In genomic region chr17:31918701-31919128, GRCh38 we compare ENCODE assay signal across 16 cellular contexts.
"Had no signal": no experiment of that assay in that cellular context is flagged by ENCODE, and none has a peak within 500 bp of the region (broad histone marks: within the 10 kb centered on the region; RNA-seq: fewer than 3 reads in every experiment).

No MANE protein-coding gene starts in this region.

- H3K36me3 Mint-ChIP-seq: brain had no signal

- H3K9me3 ChIP-seq: lower lobe of right lung, psoas muscle, transverse colon had no signal

- H3K36me3 ChIP-seq: lower lobe of right lung, transverse colon had no signal

- H3K4me3 ChIP-seq: lower lobe of right lung, psoas muscle, transverse colon had no signal

- ATAC-seq: activated CD8-positive, alpha-beta T cell treated with anti-CD3 and anti-CD28 coated beads for 36 hours; lower lobe of right lung; naive thymus-derived CD4-positive, alpha-beta T cell; psoas muscle; sciatic nerve had no signal

- H3K4me3 Mint-ChIP-seq: activated CD8-positive, alpha-beta T cell treated with anti-CD3 and anti-CD28 coated beads for 36 hours; activated T-helper 1 cell treated with anti-CD3 and anti-CD28 coated beads, Interleukin-12 subunit alpha, Interleukin-12 subunit beta, Interleukin-2, Interleukin-4 antibody, amounts not matched to agents 30 ng/mL and 10 ng/mL and 1 ng/mL, durations not matched to agents 14 hours and 24 hours and 36 hours; brain; dendritic cell treated with granulocyte-macrophage colony-stimulating factor and Interleukin-4, amounts not matched to agents 40 ng/mL and 50 ng/mL, for 4 days had no signal

- H3K4me1 ChIP-seq: lower lobe of right lung, psoas muscle had no signal

- H3K9me3 Mint-ChIP-seq: activated CD8-positive, alpha-beta T cell treated with anti-CD3 and anti-CD28 coated beads for 36 hours; activated T-helper 1 cell treated with anti-CD3 and anti-CD28 coated beads, Interleukin-12 subunit alpha, Interleukin-12 subunit beta, Interleukin-2, Interleukin-4 antibody, amounts not matched to agents 30 ng/mL and 10 ng/mL and 1 ng/mL, durations not matched to agents 14 hours and 24 hours and 36 hours; dendritic cell treated with granulocyte-macrophage colony-stimulating factor and Interleukin-4, amounts not matched to agents 40 ng/mL and 50 ng/mL, for 4 days; naive thymus-derived CD4-positive, alpha-beta T cell had no signal

- H3K4me1 Mint-ChIP-seq: brain had no signal

- H3K27ac ChIP-seq: lower lobe of right lung, psoas muscle, transverse colon had no signal

- H3K27me3 Mint-ChIP-seq: brain had no signal

- H3K27ac Mint-ChIP-seq: activated CD8-positive, alpha-beta T cell treated with anti-CD3 and anti-CD28 coated beads for 36 hours; activated T-helper 1 cell treated with anti-CD3 and anti-CD28 coated beads, Interleukin-12 subunit alpha, Interleukin-12 subunit beta, Interleukin-2, Interleukin-4 antibody, amounts not matched to agents 30 ng/mL and 10 ng/mL and 1 ng/mL, durations not matched to agents 14 hours and 24 hours and 36 hours; brain; dendritic cell treated with granulocyte-macrophage colony-stimulating factor and Interleukin-4, amounts not matched to agents 40 ng/mL and 50 ng/mL, for 4 days; naive thymus-derived CD4-positive, alpha-beta T cell had no signal

- DNase-seq: activated CD4-positive, alpha-beta T cell treated with anti-CD3 and anti-CD28 coated beads for 1 hour; activated CD8-positive, alpha-beta T cell treated with anti-CD3 and anti-CD28 coated beads for 36 hours; activated naive CD4-positive, alpha-beta T cell; lower lobe of right lung; midbrain; naive thymus-derived CD4-positive, alpha-beta T cell; nucleus accumbens; psoas muscle; stimulated activated naive CD4-positive, alpha-beta T cell; substantia nigra; T-helper 9 cell; transverse colon had no signal
